Comparison of ENCODE assay signal across 3 cellular contexts in genomic region chr12:112988823-112989222, GRCh38. TPM values are rescaled to one million over a fixed set of nuclear protein-coding genes. Genes with fewer than 3 reads are reported as not detected.
"Had no signal": no experiment of that assay in that cellular context is flagged by ENCODE, and none has a peak within 500 bp of the region (broad histone marks: within the 10 kb centered on the region; RNA-seq: fewer than 3 reads in every experiment).

No MANE protein-coding gene starts in this region.

RNA-seq across cellular contexts. Expression of gene OAS2, which starts 10.5 kb away (rescaled TPM):
- total RNA-seq: cardiac muscle cell, endodermal cell, smooth muscle cell had no signal
